Comparison of ENCODE assay signal across 8 cellular contexts in genomic region chr9:135960328-135961276, GRCh38. TPM values are rescaled to one million over a fixed set of nuclear protein-coding genes. Genes with fewer than 3 reads are reported as not detected.
A peak's percentile ranks its signal among the peaks of the same experiment; 100 is the strongest.
DNase-seq lines count a peak whose midpoint lies in the region; ATAC-seq and TF ChIP-seq lines count a peak whose summit lies in the region.

No MANE protein-coding gene starts in this region.

- H3K9me3 ChIP-seq in BLaER1 treated with 17β-estradiol and CSF1 and Interleukin-3, amounts not matched to agents 10 nM and 100 nM (replicated peaks in 1 of 11) = no peaks in the 10 kb centered on the region
- no peaks in the 10 kb centered on the region for H3K9me3 ChIP-seq in sigmoid colon

- TF ChIP-seq CTCF in sigmoid colon (IDR thresholded peaks at IDR 0.05) = no peak

- peak overlapping the region; percentile 84 for H3K27ac Mint-ChIP-seq in activated T-helper 17 cell treated with anti-CD3 and anti-CD28 coated beads, Interleukin-2, amount 50 U/mL, for 72 hours

- H3K9ac ChIP-seq in BLaER1 treated with 17β-estradiol and CSF1 and Interleukin-3, amounts not matched to agents 10 nM and 100 nM = peak overlapping the region; percentile 82 to 92 (median 87)

- no peak for TF ChIP-seq POLR2A in sigmoid colon (IDR thresholded peaks at IDR 0.05)

- peak overlapping the region; percentile 52 to 82 (median 73) for H3K27ac ChIP-seq in BLaER1 treated with 17β-estradiol and CSF1 and Interleukin-3, amounts not matched to agents 10 nM and 100 nM
- H3K27ac ChIP-seq in sigmoid colon = peak overlapping the region; percentile 93 to 95 (median 94)

- peaks cover 51 to 71% (median 64%) of the 10 kb centered on the region in 10 experiments for H3K4me1 ChIP-seq in BLaER1 treated with 17β-estradiol and CSF1 and Interleukin-3, amounts not matched to agents 10 nM and 100 nM
- H3K4me1 ChIP-seq in sigmoid colon = peaks cover 0 to 29% (median 21%) of the 10 kb centered on the region in 4 donors

- H3K27me3 ChIP-seq in BLaER1 treated with 17β-estradiol and CSF1 and Interleukin-3, amounts not matched to agents 10 nM and 100 nM = no peaks in the 10 kb centered on the region
- H3K27me3 ChIP-seq in sigmoid colon = no peaks in the 10 kb centered on the region

- TF ChIP-seq EP300 in sigmoid colon (IDR thresholded peaks at IDR 0.05) = no peak

- H3K4me3 Mint-ChIP-seq in activated T-helper 17 cell treated with anti-CD3 and anti-CD28 coated beads, Interleukin-2, amount 50 U/mL, for 72 hours = peak overlapping the region; percentile 86

- no peaks in the 10 kb centered on the region for H3K27me3 Mint-ChIP-seq in activated T-helper 17 cell treated with anti-CD3 and anti-CD28 coated beads, Interleukin-2, amount 50 U/mL, for 72 hours

- no peaks in the 10 kb centered on the region for H3K9me3 Mint-ChIP-seq in activated T-helper 17 cell treated with anti-CD3 and anti-CD28 coated beads, Interleukin-2, amount 50 U/mL, for 72 hours

- peak overlapping the region; percentile 88 to 99 (median 95) for H3K4me2 ChIP-seq in BLaER1 treated with 17β-estradiol and CSF1 and Interleukin-3, amounts not matched to agents 10 nM and 100 nM

- intact Hi-C loops in sigmoid colon (cut with DNase I) = loop anchor here (1.0 to 10.0 kb wide), 3 partner anchors 53 to 284 kb away; partner anchors contain the start of genes CAMSAP1, QSOX2 and TMEM250

- H4K20me1 ChIP-seq in BLaER1 treated with 17β-estradiol and CSF1 and Interleukin-3, amounts not matched to agents 10 nM and 100 nM = peaks cover 44 to 53% (median 50%) of the 10 kb centered on the region in 11 experiments

- H3K36me3 Mint-ChIP-seq in activated T-helper 17 cell treated with anti-CD3 and anti-CD28 coated beads, Interleukin-2, amount 50 U/mL, for 72 hours (ENCODE audit: low read depth) = no peaks in the 10 kb centered on the region

- WGBS in sigmoid colon, 2 donors = 1 to 3% methylated on average over 77 of the region's 77 CpGs

- H3K36me3 ChIP-seq in BLaER1 treated with 17β-estradiol and CSF1 and Interleukin-3, amounts not matched to agents 10 nM and 100 nM = peaks cover 4 to 24% (median 14%) of the 10 kb centered on the region in 11 experiments; a peak in 16 of 22 replicates
- peaks cover 0 to 3% (median 0%) of the 10 kb centered on the region in 4 donors for H3K36me3 ChIP-seq in sigmoid colon

- H3K4me3 ChIP-seq in BLaER1 treated with 17β-estradiol and CSF1 and Interleukin-3, amounts not matched to agents 10 nM and 100 nM = peak overlapping the region; percentile 78 to 97 (median 94)
- H3K4me3 ChIP-seq in sigmoid colon = peak overlapping the region; percentile 86 to 99 (median 98)

- ATAC-seq in activated T-helper 17 cell treated with anti-CD3 and anti-CD28 coated beads, Interleukin-2, amount 50 U/mL, for 72 hours (replicated peaks) = peak; percentile 16

- peak; percentile 16 for DNase-seq in GM19240 (ENCODE audit: insufficient read length, low spot score)
- DNase-seq in HuH-7.5 (ENCODE audit: low spot score) = peak; percentile 79
- peak; percentile 62 for DNase-seq in hepatic stellate cell (ENCODE audit: low spot score)
- DNase-seq in sigmoid colon = no peak
- DNase-seq in DMS153 treated with DMSO at 0.1 percent for 48 hours (lab: John Stamatoyannopoulos, UW; ENCODE audit: unreplicated experiment) = no peak
- no peak for DNase-seq in T1000 (lab: John Stamatoyannopoulos, UW)

- peaks cover 24% of the 10 kb centered on the region for H3K4me1 Mint-ChIP-seq in activated T-helper 17 cell treated with anti-CD3 and anti-CD28 coated beads, Interleukin-2, amount 50 U/mL, for 72 hours

RNA-seq across cellular contexts. Expression of gene UBAC1, which starts 0.6 kb away (rescaled TPM):
- 10 to 100 TPM; 37.8 to 39.8 TPM for total RNA-seq in activated T-helper 17 cell treated with anti-CD3 and anti-CD28 coated beads, Interleukin-2, amount 50 U/mL, for 72 hours
- 10 to 100 TPM; 57.4 to 80.9 (median 67.3) TPM for total RNA-seq in sigmoid colon
- polyA plus RNA-seq in sigmoid colon = 10 to 100 TPM; 60.8 to 76.3 (median 71.8) TPM

RNA-seq across cellular contexts. Expression of gene CAMSAP1, which starts 53.3 kb away (rescaled TPM):
- total RNA-seq in activated T-helper 17 cell treated with anti-CD3 and anti-CD28 coated beads, Interleukin-2, amount 50 U/mL, for 72 hours = 10 to 100 TPM; 37.8 to 46.2 TPM
- 10 to 100 TPM; 19.4 to 37.7 (median 21.2) TPM for total RNA-seq in sigmoid colon
- 1 to 10 TPM; 2.3 to 6.1 (median 2.4) TPM for polyA plus RNA-seq in sigmoid colon

Comparison
In these comparisons a context has a peak if more than half of its experiments do, and no peak if none do; other contexts are left out.
1. DNase-seq: peak in GM19240 (single experiment), HuH-7.5 (single experiment) and hepatic stellate cell (single experiment); none in sigmoid colon (single experiment), DMS153 treated with DMSO at 0.1 percent for 48 hours (single experiment) and T1000 (single experiment).